Comparison of ENCODE assay signal across 1 cellular context in the genomic region with DNA sequence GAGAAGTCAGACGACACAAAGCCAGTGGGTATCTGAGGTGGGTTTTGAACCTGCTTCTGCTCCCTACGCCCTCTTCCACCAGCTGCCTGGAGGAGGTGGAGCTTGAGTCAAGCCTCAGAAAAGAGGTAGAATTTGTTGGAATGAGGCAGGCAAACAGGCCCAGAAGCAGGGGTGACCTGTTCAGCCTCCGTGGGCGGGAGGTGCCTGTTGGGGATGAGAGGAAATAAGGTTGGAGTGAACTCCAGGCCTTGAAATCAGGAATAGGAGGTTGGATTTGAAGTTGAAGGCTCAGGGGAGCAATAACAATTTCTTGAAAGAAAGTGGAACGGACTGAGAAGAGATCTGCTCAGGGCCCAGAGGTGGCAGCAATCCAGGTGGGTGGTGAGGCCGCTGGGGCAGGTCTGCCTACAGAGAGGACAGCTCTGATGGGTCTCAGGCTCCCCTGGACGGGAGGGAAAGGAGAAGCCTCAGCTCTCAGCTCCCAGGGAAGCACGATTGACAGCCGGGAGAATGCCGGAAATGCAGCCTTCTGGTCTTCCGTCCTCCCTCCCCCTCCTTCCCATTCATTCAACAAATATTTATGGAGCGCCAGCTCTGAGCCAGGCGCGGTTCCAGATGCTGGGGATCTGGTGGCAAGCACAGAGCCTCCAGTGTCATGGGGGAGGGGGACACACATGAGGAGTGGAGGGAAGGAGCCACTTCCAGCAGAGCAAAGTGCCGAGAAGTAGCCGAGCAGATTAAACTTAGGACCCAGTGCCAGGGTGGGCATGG.
TF ChIP-seq lines count a peak whose summit lies in the region.

No MANE protein-coding gene starts in this region.

TF ChIP-seq in HepG2, 621 proteins besides CTCF, POLR2A, EP300 and RAD21 (continued from another document and continues in another):
- TF ChIP-seq REST (IDR thresholded peaks at IDR 0.05; ENCODE audit: borderline replicate concordance in 1 of 2, low read depth in 1 of 2, low read length in 2 of 2) (no peak), SALL1 (CRISPR knock-in tag; IDR thresholded peaks at IDR 0.05) (peak; percentile 61), ZNF777 (CRISPR knock-in tag; IDR thresholded peaks at IDR 0.05) (no peak), KDM5B (CRISPR knock-in tag; IDR thresholded peaks at IDR 0.05; ENCODE audit: borderline replicate concordance) (no peak), FOSL1 (CRISPR knock-in tag; IDR thresholded peaks at IDR 0.05; ENCODE audit: borderline replicate concordance) (no peak), NFIC (IDR thresholded peaks at IDR 0.05; ENCODE audit: low read length) (no peak), ELF1 (CRISPR knock-in tag; IDR thresholded peaks at IDR 0.05) (peak; percentile 58), ZNF335 (CRISPR knock-in tag; IDR thresholded peaks at IDR 0.05) (no peak), ZBTB33 (CRISPR knock-in tag; IDR thresholded peaks at IDR 0.05) (peak; percentile 97), RBAK (CRISPR knock-in tag; IDR thresholded peaks at IDR 0.05) (no peak), MXD4 (CRISPR knock-in tag; IDR thresholded peaks at IDR 0.05) (no peak), MIER3 (CRISPR knock-in tag; IDR thresholded peaks at IDR 0.05; ENCODE audit: borderline replicate concordance) (no peak), ZNF512B (CRISPR knock-in tag; IDR thresholded peaks at IDR 0.05; ENCODE audit: borderline replicate concordance) (no peak), FOXK1 (CRISPR knock-in tag; IDR thresholded peaks at IDR 0.05; ENCODE audit: borderline replicate concordance, low read depth) (no peak), ZNF691 (CRISPR knock-in tag; IDR thresholded peaks at IDR 0.05; ENCODE audit: borderline replicate concordance, low read depth) (no peak), ZNF296 (CRISPR knock-in tag; conservative IDR thresholded peaks at IDR 0.05) (no peak), FOXO1 (CRISPR knock-in tag; IDR thresholded peaks at IDR 0.05) (no peak; the same call in 1 of the 2 replicates), AGO2 (optimal IDR thresholded peaks at IDR 0.05; ENCODE audit: low read depth, low read length) (no peak), ELF4 (CRISPR knock-in tag; IDR thresholded peaks at IDR 0.05; ENCODE audit: borderline replicate concordance) (no peak), ZNF225 (CRISPR knock-in tag; IDR thresholded peaks at IDR 0.05) (no peak), CCDC6 (CRISPR knock-in tag; IDR thresholded peaks at IDR 0.05) (no peak), ZFX (CRISPR knock-in tag; IDR thresholded peaks at IDR 0.05; ENCODE audit: low read depth) (peak; percentile 10; the same call in 1 of the 2 replicates), ZNF510 (CRISPR knock-in tag; IDR thresholded peaks at IDR 0.05; ENCODE audit: low read depth) (no peak), ZNF343 (CRISPR knock-in tag; IDR thresholded peaks at IDR 0.05) (no peak), NCOA2 (CRISPR knock-in tag; IDR thresholded peaks at IDR 0.05) (no peak), NFE2 (CRISPR knock-in tag; IDR thresholded peaks at IDR 0.05) (no peak), ASH2L (IDR thresholded peaks at IDR 0.05; ENCODE audit: insufficient read length, low read depth, low read length) (no peak), IRF2 (CRISPR knock-in tag; IDR thresholded peaks at IDR 0.05) (no peak), ZNF609 (CRISPR knock-in tag; IDR thresholded peaks at IDR 0.05; ENCODE audit: borderline replicate concordance) (no peak; the same call in 1 of the 2 replicates), FOXC1 (CRISPR knock-in tag; IDR thresholded peaks at IDR 0.05; ENCODE audit: borderline replicate concordance) (no peak), ZMYM4 (CRISPR knock-in tag; IDR thresholded peaks at IDR 0.05) (no peak), ZBTB8A (CRISPR knock-in tag; IDR thresholded peaks at IDR 0.05; ENCODE audit: borderline replicate concordance, low read depth) (no peak), KMT2A (CRISPR knock-in tag; IDR thresholded peaks at IDR 0.05) (no peak), ATF2 (CRISPR knock-in tag; IDR thresholded peaks at IDR 0.05) (no peak)
- TF ChIP-seq, protein P1, sequence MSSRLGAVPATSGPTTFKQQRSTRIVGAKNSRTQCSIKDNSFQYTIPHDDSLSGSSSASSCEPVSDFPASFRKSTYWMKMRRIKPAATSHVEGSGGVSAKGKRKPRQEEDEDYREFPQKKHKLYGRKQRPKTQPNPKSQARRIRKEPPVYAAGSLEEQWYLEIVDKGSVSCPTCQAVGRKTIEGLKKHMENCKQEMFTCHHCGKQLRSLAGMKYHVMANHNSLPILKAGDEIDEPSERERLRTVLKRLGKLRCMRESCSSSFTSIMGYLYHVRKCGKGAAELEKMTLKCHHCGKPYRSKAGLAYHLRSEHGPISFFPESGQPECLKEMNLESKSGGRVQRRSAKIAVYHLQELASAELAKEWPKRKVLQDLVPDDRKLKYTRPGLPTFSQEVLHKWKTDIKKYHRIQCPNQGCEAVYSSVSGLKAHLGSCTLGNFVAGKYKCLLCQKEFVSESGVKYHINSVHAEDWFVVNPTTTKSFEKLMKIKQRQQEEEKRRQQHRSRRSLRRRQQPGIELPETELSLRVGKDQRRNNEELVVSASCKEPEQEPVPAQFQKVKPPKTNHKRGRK (CRISPR knock-in tag; IDR thresholded peaks at IDR 0.05), result no peak
- TF ChIP-seq, protein P2, sequence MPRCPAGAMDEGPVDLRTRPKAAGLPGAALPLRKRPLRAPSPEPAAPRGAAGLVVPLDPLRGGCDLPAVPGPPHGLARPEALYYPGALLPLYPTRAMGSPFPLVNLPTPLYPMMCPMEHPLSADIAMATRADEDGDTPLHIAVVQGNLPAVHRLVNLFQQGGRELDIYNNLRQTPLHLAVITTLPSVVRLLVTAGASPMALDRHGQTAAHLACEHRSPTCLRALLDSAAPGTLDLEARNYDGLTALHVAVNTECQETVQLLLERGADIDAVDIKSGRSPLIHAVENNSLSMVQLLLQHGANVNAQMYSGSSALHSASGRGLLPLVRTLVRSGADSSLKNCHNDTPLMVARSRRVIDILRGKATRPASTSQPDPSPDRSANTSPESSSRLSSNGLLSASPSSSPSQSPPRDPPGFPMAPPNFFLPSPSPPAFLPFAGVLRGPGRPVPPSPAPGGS (CRISPR knock-in tag; IDR thresholded peaks at IDR 0.05), result no peak
- TF ChIP-seq, protein P3, sequence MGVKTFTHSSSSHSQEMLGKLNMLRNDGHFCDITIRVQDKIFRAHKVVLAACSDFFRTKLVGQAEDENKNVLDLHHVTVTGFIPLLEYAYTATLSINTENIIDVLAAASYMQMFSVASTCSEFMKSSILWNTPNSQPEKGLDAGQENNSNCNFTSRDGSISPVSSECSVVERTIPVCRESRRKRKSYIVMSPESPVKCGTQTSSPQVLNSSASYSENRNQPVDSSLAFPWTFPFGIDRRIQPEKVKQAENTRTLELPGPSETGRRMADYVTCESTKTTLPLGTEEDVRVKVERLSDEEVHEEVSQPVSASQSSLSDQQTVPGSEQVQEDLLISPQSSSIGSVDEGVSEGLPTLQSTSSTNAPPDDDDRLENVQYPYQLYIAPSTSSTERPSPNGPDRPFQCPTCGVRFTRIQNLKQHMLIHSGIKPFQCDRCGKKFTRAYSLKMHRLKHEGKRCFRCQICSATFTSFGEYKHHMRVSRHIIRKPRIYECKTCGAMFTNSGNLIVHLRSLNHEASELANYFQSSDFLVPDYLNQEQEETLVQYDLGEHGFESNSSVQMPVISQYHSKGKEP (CRISPR knock-in tag; IDR thresholded peaks at IDR 0.05), result no peak
